Comparison of ENCODE assay signal across 7 cellular contexts in genomic region chr7:140176271-140176701, GRCh38. TPM values are rescaled to one million over a fixed set of nuclear protein-coding genes. Genes with fewer than 3 reads are reported as not detected.
A peak's percentile ranks its signal among the peaks of the same experiment; 100 is the strongest.
DNase-seq lines count a peak whose midpoint lies in the region; ATAC-seq and TF ChIP-seq lines count a peak whose summit lies in the region.

No MANE protein-coding gene starts in this region.

- no peak overlapping the region for H2BK12ac ChIP-seq in trophoblast cell (ENCODE audit: low read length)

- no peak overlapping the region for H2BK120ac ChIP-seq in trophoblast cell (ENCODE audit: insufficient read depth, low read length, poor library complexity)

- H2AFZ ChIP-seq in trophoblast cell (ENCODE audit: insufficient read depth, low read length, poor library complexity) = peak overlapping the region; percentile 45

- H3K4me2 ChIP-seq in trophoblast cell (ENCODE audit: low read length) = peak overlapping the region; percentile 83

- TF ChIP-seq CTCF in GM13977 (IDR thresholded peaks at IDR 0.05; ENCODE audit: extremely low read depth, insufficient read depth, missing control alignments) = no peak
- no peak for TF ChIP-seq CTCF in VCaP (conservative IDR thresholded peaks at IDR 0.05)
- no peak for TF ChIP-seq CTCF in foreskin fibroblast (IDR thresholded peaks at IDR 0.05; ENCODE audit: low read depth, low read length)

- H3K27ac ChIP-seq in VCaP (peak overlapping the region; percentile 97), trophoblast cell (ENCODE audit: low read depth, low read length) (peak overlapping the region; percentile 90)

- no peak overlapping the region for H3K4ac ChIP-seq in trophoblast cell (ENCODE audit: low read depth, low read length)

- H4K91ac ChIP-seq in trophoblast cell (ENCODE audit: low read depth, low read length) = peak overlapping the region; percentile 78

- no peak overlapping the region for H2BK5ac ChIP-seq in trophoblast cell (ENCODE audit: low read depth, low read length, poor library complexity)

- no peaks in the 10 kb centered on the region for H3K27me3 ChIP-seq in trophoblast cell (ENCODE audit: insufficient read depth, low read length)

- H3K79me1 ChIP-seq in trophoblast cell (ENCODE audit: low read length) = peaks cover 9% of the 10 kb centered on the region

- peak overlapping the region; percentile 92 for H3K18ac ChIP-seq in trophoblast cell (ENCODE audit: low read length)

- DNase-seq in GM13977 (ENCODE audit: low spot score) (peak; percentile 42), foreskin fibroblast (peak; percentile 5 to 45), trophoblast cell (peak in 1 of 2 donors; percentile 28), NCI-H526 treated with DMSO at 0.1 percent for 48 hours (lab: John Stamatoyannopoulos, UW) (no peak), mucosa of gallbladder (ENCODE audit: low spot score) (no peak)

- no peak overlapping the region for H3K23ac ChIP-seq in trophoblast cell (ENCODE audit: low read length)

- ATAC-seq in HG02623 (IDR thresholded peaks at IDR 0.05; ENCODE audit: unreplicated experiment) = peak; percentile 4

- no peaks in the 10 kb centered on the region for H3K4me1 ChIP-seq in trophoblast cell (ENCODE audit: control insufficient read depth in 1 of 2, insufficient read depth in 2 of 2, low read length in 2 of 2)

- H3K4me3 ChIP-seq in foreskin fibroblast (ENCODE audit: low read depth in 1 of 2, low read length in 2 of 2) = peak overlapping the region; percentile 64 to 85
- peak overlapping the region; percentile 94 for H3K4me3 ChIP-seq in trophoblast cell (ENCODE audit: low read depth, low read length)

- H3K9me3 ChIP-seq in trophoblast cell (ENCODE audit: insufficient read depth, low read depth, low read length) = no peaks in the 10 kb centered on the region

- H4K12ac ChIP-seq in trophoblast cell (ENCODE audit: low read depth, low read length) = peak overlapping the region; percentile 91

- peak overlapping the region; percentile 71 for H3K14ac ChIP-seq in trophoblast cell (ENCODE audit: low read length)

- H3K36me3 ChIP-seq in trophoblast cell (ENCODE audit: control insufficient read depth in 1 of 2, insufficient read depth in 2 of 2, low read length in 2 of 2) = no peaks in the 10 kb centered on the region

- peaks cover 6% of the 10 kb centered on the region for H3K79me2 ChIP-seq in trophoblast cell (ENCODE audit: control insufficient read depth, insufficient read depth, low read length, poor library complexity)

- no CpG with 5 or more reads among the region's 73 CpGs for WGBS in trophoblast cell (ENCODE audit: extremely low coverage, insufficient coverage, insufficient read length)

- peak overlapping the region; percentile 76 for H4K8ac ChIP-seq in trophoblast cell (ENCODE audit: low read depth, low read length)

- H3K9ac ChIP-seq in trophoblast cell (ENCODE audit: low read length) = peak overlapping the region; percentile 83

- in situ Hi-C loops in GM13977 (cut with MboI; ENCODE audit: low pct_unique_long_range_greater_than_20kb, low sequenced_read_pairs, unreplicated experiment) = no loop called here

- H2AK5ac ChIP-seq in trophoblast cell (ENCODE audit: low read length) = no peak overlapping the region

RNA-seq across cellular contexts. Expression of gene KDM7A, which starts 0.5 kb away (rescaled TPM):
- polyA plus RNA-seq in trophoblast cell (2013) = 10.3 and 11.5 TPM in 2 replicates
- 9.7 TPM for total RNA-seq in mucosa of gallbladder

Comparison
In these comparisons a context has a peak if more than half of its experiments do, and no peak if none do; other contexts are left out.
1. DNase-seq: peak in GM13977 (single experiment) and foreskin fibroblast (2 of 2); none in NCI-H526 treated with DMSO at 0.1 percent for 48 hours (single experiment) and mucosa of gallbladder (single experiment).